In the genomic region with DNA sequence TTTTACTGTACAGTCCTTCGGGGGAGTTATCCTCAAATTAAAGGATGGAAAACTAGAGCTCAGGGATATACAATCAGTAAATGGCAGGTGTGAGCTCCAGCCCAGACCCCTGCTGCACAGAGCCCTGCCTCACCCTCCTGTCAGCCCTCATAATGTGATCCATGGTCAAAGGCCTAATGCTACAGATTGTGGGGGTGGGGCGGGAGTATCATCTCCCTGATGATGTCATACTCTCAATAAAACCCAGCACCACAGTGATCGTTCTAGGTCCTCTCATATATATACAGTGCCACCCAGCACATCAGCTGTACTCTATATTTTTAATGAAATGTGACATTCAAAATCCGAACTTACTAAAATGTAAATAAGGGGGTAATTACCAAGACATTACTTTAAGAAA, we compare ENCODE assay signal across 28 cellular contexts.
DNase-seq lines count a peak whose midpoint lies in the region; ATAC-seq, FAIRE-seq and TF ChIP-seq lines count a peak whose summit lies in the region.
"Had no signal": no experiment of that assay in that cellular context is flagged by ENCODE, and none has a peak within 500 bp of the region (broad histone marks: within the 10 kb centered on the region; RNA-seq: fewer than 3 reads in every experiment).

No MANE protein-coding gene starts in this region.

- peaks cover 5% of the 10 kb centered on the region for H3K9me3 Mint-ChIP-seq in glutamatergic neuron (ENCODE audit: unreplicated experiment)
- H3K9me3 Mint-ChIP-seq in activated CD8-positive, alpha-beta T cell treated with anti-CD3 and anti-CD28 coated beads for 36 hours = no peaks in the 10 kb centered on the region
- H3K9me3 Mint-ChIP-seq: activated naive CD4-positive, alpha-beta T cell treated with anti-CD3 and anti-CD28 coated beads, Interleukin-2, amount 50 U/mL, for 72 hours had no signal

- H3K4me3 ChIP-seq in small intestine (ENCODE audit: low read depth in 1 of 2, low read length in 2 of 2) = no peak overlapping the region
- H3K4me3 ChIP-seq: cardiac muscle cell, esophagus squamous epithelium, SJCRH30, stomach, thyroid gland had no signal

- no peaks in the 10 kb centered on the region for H3K27me3 ChIP-seq in small intestine (ENCODE audit: control insufficient read depth in 2 of 2, insufficient read depth in 2 of 2, low read length in 2 of 2)
- H3K27me3 ChIP-seq: cardiac muscle cell, esophagus squamous epithelium, SJCRH30, stomach, thyroid gland had no signal

- H3K4me1 ChIP-seq in small intestine (ENCODE audit: control insufficient read depth in 2 of 2, insufficient read depth in 1 of 2, low read depth in 1 of 2, low read length in 1 of 2) = peaks cover 2 to 3% of the 10 kb centered on the region in 2 donors
- H3K4me1 ChIP-seq: SJCRH30 had no signal

- H3K9me3 ChIP-seq in small intestine (ENCODE audit: control insufficient read depth, low read depth) = no peaks in the 10 kb centered on the region
- H3K9me3 ChIP-seq: esophagus squamous epithelium, SJCRH30, stomach, thyroid gland had no signal

- H3K27ac Mint-ChIP-seq in glutamatergic neuron (ENCODE audit: unreplicated experiment) = peak overlapping the region; percentile 93
- no peak overlapping the region for H3K27ac Mint-ChIP-seq in activated CD8-positive, alpha-beta T cell treated with anti-CD3 and anti-CD28 coated beads for 36 hours
- H3K27ac Mint-ChIP-seq: activated naive CD4-positive, alpha-beta T cell treated with anti-CD3 and anti-CD28 coated beads, Interleukin-2, amount 50 U/mL, for 72 hours; B cell had no signal

- CTCF ChIA-PET in activated CD8-positive, alpha-beta T cell treated with anti-CD3 and anti-CD28 coated beads for 36 hours (lab: Charles Lee) = no interaction called here

- no peaks in the 10 kb centered on the region for H3K36me3 ChIP-seq in small intestine (ENCODE audit: control insufficient read depth in 2 of 2, insufficient read depth in 2 of 2, low read length in 2 of 2)
- H3K36me3 ChIP-seq: cardiac muscle cell, SJCRH30 had no signal

- intact Hi-C loops in left cardiac atrium (cut with DNase I) = no loop called here
- intact Hi-C loops in activated CD8-positive, alpha-beta T cell treated with anti-CD3 and anti-CD28 coated beads for 36 hours (cut with micrococcal nuclease) = no loop called here

- no peak overlapping the region for H3K27ac ChIP-seq in small intestine (ENCODE audit: low read depth in 1 of 2, low read length in 1 of 2)
- H3K27ac ChIP-seq: cardiac muscle cell, esophagus squamous epithelium, SJCRH30, thyroid gland had no signal

- no peak for FAIRE-seq in small intestine (lab: Jason Lieb, UNC)
- FAIRE-seq: endometrium, TTC549 had no signal

- DNase-seq in NCI-H2171 treated with DMSO at 0.1 percent for 48 hours (lab: John Stamatoyannopoulos, UW) (peak; percentile 29), NCI-H2171 (lab: John Stamatoyannopoulos, UW) (no peak), NCI-H69 (lab: John Stamatoyannopoulos, UW) (peak; percentile 92), glutamatergic neuron (peak; percentile 73), small intestine (peak; percentile 37), midbrain (lab: John Stamatoyannopoulos, UW) (no peak), left cardiac atrium (no peak)
- DNase-seq in activated CD8-positive, alpha-beta T cell treated with anti-CD3 and anti-CD28 coated beads for 36 hours = no peak
- DNase-seq: activated T-cell treated with anti-CD3 and anti-CD28 coated beads for 4 hours; CD8-positive, alpha-beta memory T cell; esophagus squamous epithelium; foreskin melanocyte; GF-D8; GOT3; hippocampal formation; mesenchymal stem cell; NCI-H2029; occipital lobe; SJCRH30; stimulated activated CD4-positive, alpha-beta T cell treated with anti-CD3 and anti-CD28 coated beads, Interleukin-2, amount 100 ng/mL, for 24 hours; thyroid gland had no signal

- POLR2A ChIA-PET in activated CD8-positive, alpha-beta T cell treated with anti-CD3 and anti-CD28 coated beads for 36 hours (lab: Charles Lee) = no interaction called here

- peaks cover 38% of the 10 kb centered on the region for H3K4me1 Mint-ChIP-seq in glutamatergic neuron (ENCODE audit: low read depth, unreplicated experiment)
- H3K4me1 Mint-ChIP-seq in activated CD8-positive, alpha-beta T cell treated with anti-CD3 and anti-CD28 coated beads for 36 hours (ENCODE audit: low read depth) = no peaks in the 10 kb centered on the region
- H3K4me1 Mint-ChIP-seq: B cell had no signal

- 71 to 86% (median 82%) methylated on average over 4 of the region's 4 CpGs for WGBS in small intestine, 3 donors

- no peak for TF ChIP-seq CTCF in glutamatergic neuron (IDR thresholded peaks at IDR 0.05; ENCODE audit: partially characterized antibody, unreplicated experiment)
- no peak for TF ChIP-seq CTCF in activated CD8-positive, alpha-beta T cell treated with anti-CD3 and anti-CD28 coated beads for 36 hours (IDR thresholded peaks at IDR 0.05)

- peaks cover 11% of the 10 kb centered on the region for H3K27me3 Mint-ChIP-seq in glutamatergic neuron (ENCODE audit: unreplicated experiment)
- no peaks in the 10 kb centered on the region for H3K27me3 Mint-ChIP-seq in activated CD8-positive, alpha-beta T cell treated with anti-CD3 and anti-CD28 coated beads for 36 hours
- H3K27me3 Mint-ChIP-seq: B cell; CD8-positive, alpha-beta memory T cell had no signal

- peak overlapping the region; percentile 25 for H3K4me3 Mint-ChIP-seq in glutamatergic neuron (ENCODE audit: unreplicated experiment)
- no peak overlapping the region for H3K4me3 Mint-ChIP-seq in activated CD8-positive, alpha-beta T cell treated with anti-CD3 and anti-CD28 coated beads for 36 hours
- H3K4me3 Mint-ChIP-seq: B cell; CD8-positive, alpha-beta memory T cell had no signal

- no peaks in the 10 kb centered on the region for H3K36me3 Mint-ChIP-seq in glutamatergic neuron (ENCODE audit: unreplicated experiment)
- H3K36me3 Mint-ChIP-seq in activated CD8-positive, alpha-beta T cell treated with anti-CD3 and anti-CD28 coated beads for 36 hours (ENCODE audit: low read depth) = peaks cover 22% of the 10 kb centered on the region

- ATAC-seq in left cardiac atrium = no peak
- ATAC-seq in activated CD8-positive, alpha-beta T cell treated with anti-CD3 and anti-CD28 coated beads for 36 hours = no peak
- ATAC-seq: activated CD4-positive, CD25-positive, alpha-beta regulatory T cell treated with anti-CD3 and anti-CD28 coated beads, Interleukin-2, amount 50 U/mL, for 24 hours; activated naive CD4-positive, alpha-beta T cell treated with anti-CD3 and anti-CD28 coated beads, Interleukin-2, amount 50 U/mL, for 72 hours had no signal

Comparison
In these comparisons a context has a peak if more than half of its experiments do, and no peak if none do; other contexts are left out.
1. DNase-seq: peak in NCI-H2171 treated with DMSO at 0.1 percent for 48 hours (single experiment), NCI-H69 (single experiment), glutamatergic neuron (single experiment) and small intestine (single experiment); none in NCI-H2171 (single experiment), midbrain (single experiment), left cardiac atrium (single experiment) and activated CD8-positive, alpha-beta T cell treated with anti-CD3 and anti-CD28 coated beads for 36 hours (single experiment).